In the genomic region with DNA sequence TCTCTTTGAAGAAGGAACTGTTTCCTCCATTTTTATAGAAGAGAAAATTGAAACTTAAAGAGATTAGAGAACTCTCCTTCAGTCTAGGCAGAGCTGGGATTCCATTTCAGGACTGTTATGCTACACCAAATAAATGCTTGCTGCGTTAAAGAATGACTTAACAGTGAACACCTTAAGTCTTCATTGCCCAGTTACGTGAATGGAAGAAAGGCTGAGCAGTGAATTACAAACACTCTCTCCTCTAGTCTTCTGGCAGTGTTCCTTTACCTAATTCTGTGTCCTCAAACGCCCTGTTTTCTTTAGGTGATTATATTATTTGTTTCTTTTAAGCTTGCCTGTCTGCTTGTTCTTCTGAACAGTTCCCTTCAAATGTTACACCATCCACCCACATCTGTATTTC, we compare ENCODE assay signal across 28 cellular contexts. TPM values are rescaled to one million over a fixed set of nuclear protein-coding genes. Genes with fewer than 3 reads are reported as not detected.
DNase-seq lines count a peak whose midpoint lies in the region; ATAC-seq and TF ChIP-seq lines count a peak whose summit lies in the region.
"Had no signal": no experiment of that assay in that cellular context is flagged by ENCODE, and none has a peak within 500 bp of the region (broad histone marks: within the 10 kb centered on the region; RNA-seq: fewer than 3 reads in every experiment).

No MANE protein-coding gene starts in this region.

- no peaks in the 10 kb centered on the region for H3K27me3 Mint-ChIP-seq in CD8-positive, alpha-beta T cell (ENCODE audit: low read depth)
- no peaks in the 10 kb centered on the region for H3K27me3 Mint-ChIP-seq in brain
- H3K27me3 Mint-ChIP-seq in neural progenitor cell (ENCODE audit: insufficient read depth, low read depth): peaks cover 2% of the 10 kb centered on the region
- no peaks in the 10 kb centered on the region for H3K27me3 Mint-ChIP-seq in natural killer cell (ENCODE audit: low read depth in 2 of 2)
- H3K27me3 Mint-ChIP-seq: activated CD4-positive, alpha-beta T cell treated with anti-CD3 and anti-CD28 coated beads for 36 hours; stimulated activated naive B cell treated with anti-CD40 and anti-IgM and Interleukin-4, amounts not matched to agents 10 μg/mL and 1 μg/mL and 100 μg/mL, for 72 hours; T-helper 17 cell had no signal

- H3F3A ChIP-seq in neural progenitor cell (ENCODE audit: low read depth): no peaks in the 10 kb centered on the region

- no peak overlapping the region for H3K4me3 ChIP-seq in CD8-positive, alpha-beta T cell (ENCODE audit: low read depth, low read length)
- peak overlapping the region; percentile 5; the same call in 1 of the 2 replicates for H3K4me3 ChIP-seq in LNCaP clone FGC (ENCODE audit: low read depth, low read length)
- H3K4me3 ChIP-seq in neural progenitor cell: no peak overlapping the region
- H3K4me3 ChIP-seq: adrenal gland, colonic mucosa, heart left ventricle, lung, prostate gland, sigmoid colon, upper lobe of right lung had no signal

- TF ChIP-seq CTCF in CD8-positive, alpha-beta T cell (IDR thresholded peaks at IDR 0.05): no peak
- TF ChIP-seq CTCF in LNCaP clone FGC (IDR thresholded peaks at IDR 0.05; ENCODE audit: control insufficient read depth, extremely low read depth, insufficient read depth) (no peak), brain (conservative IDR thresholded peaks at IDR 0.05) (no peak), neural progenitor cell (IDR thresholded peaks at IDR 0.05) (no peak), natural killer cell (IDR thresholded peaks at IDR 0.05) (no peak)

- peaks cover 4% of the 10 kb centered on the region for H3K36me3 Mint-ChIP-seq in CD8-positive, alpha-beta T cell
- H3K36me3 Mint-ChIP-seq in brain: peaks cover 19% of the 10 kb centered on the region
- peaks cover 5% of the 10 kb centered on the region for H3K36me3 Mint-ChIP-seq in neural progenitor cell
- H3K36me3 Mint-ChIP-seq in natural killer cell: no peaks in the 10 kb centered on the region

- H3K4me1 ChIP-seq in CD8-positive, alpha-beta T cell (ENCODE audit: insufficient read depth, low read length): peaks cover 3% of the 10 kb centered on the region
- no peaks in the 10 kb centered on the region for H3K4me1 ChIP-seq in neural progenitor cell
- H3K4me1 ChIP-seq: colonic mucosa, prostate gland had no signal

- peaks cover 41% of the 10 kb centered on the region for H4K20me1 ChIP-seq in neural progenitor cell (ENCODE audit: low read depth)

- POLR2A ChIA-PET in CD8-positive, alpha-beta T cell (lab: Charles Lee): interaction anchor here (0.5 kb wide), 1 partner anchor 23 kb away, joined by 3 read pairs; no protein-coding TSS in a partner anchor

- no peaks in the 10 kb centered on the region for H3K9me3 ChIP-seq in CD8-positive, alpha-beta T cell (ENCODE audit: low read length)
- no peaks in the 10 kb centered on the region for H3K9me3 ChIP-seq in neural progenitor cell (ENCODE audit: low read depth)
- H3K9me3 ChIP-seq: adrenal gland, colonic mucosa, prostate gland, sigmoid colon, upper lobe of right lung had no signal

- no peak overlapping the region for H3K9ac ChIP-seq in neural progenitor cell

- H3K36me3 ChIP-seq in CD8-positive, alpha-beta T cell (ENCODE audit: insufficient read depth, low read length): no peaks in the 10 kb centered on the region
- H3K36me3 ChIP-seq in neural progenitor cell: no peaks in the 10 kb centered on the region
- H3K36me3 ChIP-seq: adrenal gland, colonic mucosa, heart left ventricle, prostate gland, sigmoid colon, upper lobe of right lung had no signal

- peak overlapping the region; percentile 30 for H3K27ac Mint-ChIP-seq in CD8-positive, alpha-beta T cell
- H3K27ac Mint-ChIP-seq in brain (peak overlapping the region in 4 of 5 experiments; percentile 26 to 62 (median 36)), neural progenitor cell (no peak overlapping the region), natural killer cell (peak overlapping the region in 1 of 2 donors; percentile 17)
- H3K27ac Mint-ChIP-seq: activated CD4-positive, alpha-beta T cell treated with anti-CD3 and anti-CD28 coated beads for 36 hours; activated CD8-positive, alpha-beta T cell treated with anti-CD3 and anti-CD28 coated beads, Interleukin-2, amount 10 ng/mL, durations not matched to agents 7 days and 5 days; stimulated activated naive B cell treated with anti-CD40 and anti-IgM and Interleukin-4, amounts not matched to agents 10 μg/mL and 1 μg/mL and 100 μg/mL, for 72 hours; T-helper 17 cell had no signal

- peak overlapping the region; percentile 20 for H3K4me2 ChIP-seq in neural progenitor cell

- no peak for ATAC-seq in CD8-positive, alpha-beta T cell
- ATAC-seq in GM18873 (IDR thresholded peaks at IDR 0.05; ENCODE audit: low FRiP score, unreplicated experiment) (no peak), HG02970 (IDR thresholded peaks at IDR 0.05; ENCODE audit: low FRiP score, unreplicated experiment) (no peak), natural killer cell (no peak)
- ATAC-seq: activated CD4-positive, alpha-beta T cell treated with anti-CD3 and anti-CD28 coated beads for 36 hours; activated CD8-positive, alpha-beta T cell treated with anti-CD3 and anti-CD28 coated beads, Interleukin-2, amount 10 ng/mL, durations not matched to agents 7 days and 5 days; HCT116; heart left ventricle; stimulated activated naive B cell treated with anti-CD40 and anti-IgM and Interleukin-4, amounts not matched to agents 10 μg/mL and 1 μg/mL and 100 μg/mL, for 72 hours; T-helper 17 cell; upper lobe of right lung had no signal

- no peak overlapping the region for H2AFZ ChIP-seq in neural progenitor cell (replicated peaks)

- DNase-seq in CD8-positive, alpha-beta T cell: no peak
- DNase-seq in LNCaP clone FGC (ENCODE audit: low read depth): no peak
- no peak for DNase-seq in neural progenitor cell (ENCODE audit: low spot score)
- no peak for DNase-seq in SKM-1 (lab: John Stamatoyannopoulos, UW; ENCODE audit: unreplicated experiment)
- no peak for DNase-seq in natural killer cell
- DNase-seq: activated CD4-positive, alpha-beta T cell treated with anti-CD3 and anti-CD28 coated beads for 36 hours; activated CD8-positive, alpha-beta T cell treated with anti-CD3 and anti-CD28 coated beads, Interleukin-2, amount 10 ng/mL, durations not matched to agents 7 days and 5 days; adrenal gland; C1 segment of cervical spinal cord; colonic mucosa; effector memory CD4-positive, alpha-beta T cell; erythroblast; heart left ventricle; Karpas-422; MV-4-11; NCI-H1694; NCI-H2171; NCI-H526; sigmoid colon; stimulated activated naive B cell treated with anti-CD40 and anti-IgM and Interleukin-4, amounts not matched to agents 10 μg/mL and 1 μg/mL and 100 μg/mL, for 72 hours; T-helper 17 cell; upper lobe of right lung had no signal

- peaks cover 96% of the 10 kb centered on the region for H3K79me2 ChIP-seq in neural progenitor cell (ENCODE audit: low read depth)

- intact Hi-C loops in CD8-positive, alpha-beta T cell (cut with DNase I, micrococcal nuclease): no loop called here
- intact Hi-C loops in natural killer cell (cut with micrococcal nuclease): no loop called here

- no peak overlapping the region for H3K27ac ChIP-seq in CD8-positive, alpha-beta T cell (ENCODE audit: low read depth, low read length)
- peak overlapping the region; percentile 60 for H3K27ac ChIP-seq in neural progenitor cell
- H3K27ac ChIP-seq: adrenal gland, colonic mucosa, prostate gland, sigmoid colon, upper lobe of right lung had no signal

- no peak overlapping the region for H3K4me3 Mint-ChIP-seq in CD8-positive, alpha-beta T cell
- H3K4me3 Mint-ChIP-seq in brain: peak overlapping the region in 1 of 5 experiments; percentile 5
- H3K4me3 Mint-ChIP-seq in neural progenitor cell: no peak overlapping the region
- H3K4me3 Mint-ChIP-seq in natural killer cell: no peak overlapping the region
- H3K4me3 Mint-ChIP-seq: activated CD4-positive, alpha-beta T cell treated with anti-CD3 and anti-CD28 coated beads for 36 hours; activated CD8-positive, alpha-beta T cell treated with anti-CD3 and anti-CD28 coated beads, Interleukin-2, amount 10 ng/mL, durations not matched to agents 7 days and 5 days; stimulated activated naive B cell treated with anti-CD40 and anti-IgM and Interleukin-4, amounts not matched to agents 10 μg/mL and 1 μg/mL and 100 μg/mL, for 72 hours; T-helper 17 cell had no signal

- H3K9me3 Mint-ChIP-seq in CD8-positive, alpha-beta T cell: peaks cover 9% of the 10 kb centered on the region
- H3K9me3 Mint-ChIP-seq in brain: peaks cover 4 to 8% (median 5%) of the 10 kb centered on the region in 5 experiments
- peaks cover 6% of the 10 kb centered on the region for H3K9me3 Mint-ChIP-seq in neural progenitor cell
- peaks cover 0 to 2% of the 10 kb centered on the region in 2 donors for H3K9me3 Mint-ChIP-seq in natural killer cell

- peaks cover 38% of the 10 kb centered on the region for H3K4me1 Mint-ChIP-seq in CD8-positive, alpha-beta T cell (ENCODE audit: low read depth)
- peaks cover 47% of the 10 kb centered on the region for H3K4me1 Mint-ChIP-seq in brain
- peaks cover 4% of the 10 kb centered on the region for H3K4me1 Mint-ChIP-seq in neural progenitor cell
- peaks cover 9 to 30% of the 10 kb centered on the region in 2 donors for H3K4me1 Mint-ChIP-seq in natural killer cell

- CTCF ChIA-PET in CD8-positive, alpha-beta T cell (lab: Charles Lee): interaction anchor here (1.3 kb wide), 1 partner anchor 10 kb away, joined by 4 read pairs; no protein-coding TSS in a partner anchor

- no peaks in the 10 kb centered on the region for H3K27me3 ChIP-seq in CD8-positive, alpha-beta T cell (ENCODE audit: insufficient read depth, low read length)
- H3K27me3 ChIP-seq in neural progenitor cell: no peaks in the 10 kb centered on the region
- H3K27me3 ChIP-seq: adrenal gland, colonic mucosa, heart left ventricle, sigmoid colon, upper lobe of right lung had no signal

RNA-seq across cellular contexts. Expression of gene RCOR1, which starts 59.7 kb away (rescaled TPM):
- total RNA-seq in CD8-positive, alpha-beta T cell: 10 to 100 TPM; 31.7 to 34.4 TPM
- polyA plus RNA-seq in brain (ENCODE audit: insufficient read depth, low read depth, low replicate concordance): 13.1 TPM
- total RNA-seq in neural progenitor cell (ENCODE audit: low replicate concordance): 25.3 and 33.7 TPM in 2 replicates
- total RNA-seq in natural killer cell: 10 to 100 TPM; 20.3 to 36.5 (median 21.8) TPM
